ENCODE assay signal across 15 cellular contexts in the genomic region with DNA sequence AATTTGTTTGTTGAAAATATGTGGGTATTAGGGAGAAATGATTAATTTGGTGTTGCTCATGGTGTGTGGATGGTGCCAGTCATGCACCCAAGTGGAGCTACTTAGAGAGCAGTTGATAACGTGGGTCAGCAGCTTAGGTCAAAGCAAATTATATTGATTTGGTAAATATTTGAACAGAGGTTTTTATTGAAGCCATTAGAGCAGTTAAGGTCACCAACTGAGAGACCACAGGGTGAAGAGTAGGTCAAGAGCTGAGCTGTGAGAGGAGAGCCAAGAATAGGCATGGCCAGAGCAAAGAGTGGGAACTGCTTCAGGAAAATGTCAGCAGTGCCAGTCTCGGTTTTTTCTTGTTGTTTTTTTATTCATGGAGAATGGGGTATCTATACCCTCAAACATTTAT.
A peak's percentile ranks its signal among the peaks of the same experiment; 100 is the strongest.
DNase-seq lines count a peak whose midpoint lies in the region; ATAC-seq and TF ChIP-seq lines count a peak whose summit lies in the region.
"Had no signal": no experiment of that assay in that cellular context is flagged by ENCODE, and none has a peak within 500 bp of the region (broad histone marks: within the 10 kb centered on the region; RNA-seq: fewer than 3 reads in every experiment).

No MANE protein-coding gene starts in this region.

- CTCF ChIA-PET in mammary epithelial cell (lab: Charles Lee; ENCODE audit: low non-redundant PET) = no interaction called here

- peaks cover 0 to 6% of the 10 kb centered on the region in 2 donors for H3K27me3 ChIP-seq in right lobe of liver
- no peaks in the 10 kb centered on the region for H3K27me3 ChIP-seq in mammary epithelial cell (ENCODE audit: insufficient read depth, low read length)
- H3K27me3 ChIP-seq in WERI-Rb-1 (ENCODE audit: insufficient read depth, low read depth, severe bottlenecking) = no peaks in the 10 kb centered on the region
- H3K27me3 ChIP-seq: MG63 had no signal

- H3K79me2 ChIP-seq in mammary epithelial cell (ENCODE audit: insufficient read depth, low read length) = no peaks in the 10 kb centered on the region

- no peak overlapping the region for H3K9ac ChIP-seq in mammary epithelial cell (ENCODE audit: insufficient read depth, low read length)
- H3K9ac ChIP-seq: KMS-11 had no signal

- no peak for TF ChIP-seq CTCF in right lobe of liver (IDR thresholded peaks at IDR 0.05)
- TF ChIP-seq CTCF in mammary epithelial cell (conservative IDR thresholded peaks at IDR 0.05 in 1 of 2, IDR thresholded peaks at IDR 0.05 in 1 of 2; ENCODE audit: extremely low read depth in 1 of 2, insufficient read depth in 1 of 2, low read depth in 1 of 2, low read length in 2 of 2) = no peak
- TF ChIP-seq CTCF in WERI-Rb-1 (IDR thresholded peaks at IDR 0.05; ENCODE audit: low read depth, low read length) = no peak

- no peak overlapping the region for H3K4me2 ChIP-seq in mammary epithelial cell (ENCODE audit: insufficient read depth, low read depth, low read length)
- H3K4me2 ChIP-seq: KMS-11 had no signal

- in situ Hi-C loops in mammary epithelial cell (cut with MboI; ENCODE audit: low sequenced_read_pairs in 2 of 2) = no loop called here

- WGBS in right lobe of liver (ENCODE audit: insufficient coverage, low coverage, low lambda C conversion rate, missing lambda C conversion rate) = 6% methylated on average over 2 of the region's 2 CpGs
- 12% methylated on average over 2 of the region's 2 CpGs for WGBS in mammary epithelial cell (ENCODE audit: low coverage, missing lambda C conversion rate)

- H4K20me1 ChIP-seq in mammary epithelial cell (ENCODE audit: insufficient read depth, low read length) = no peaks in the 10 kb centered on the region

- TF ChIP-seq POLR2A in right lobe of liver (IDR thresholded peaks at IDR 0.05) = no peak

- H3K36me3 ChIP-seq in right lobe of liver (no peaks in the 10 kb centered on the region), mammary epithelial cell (ENCODE audit: insufficient read depth, low read length) (no peaks in the 10 kb centered on the region), WERI-Rb-1 (no peaks in the 10 kb centered on the region)
- H3K36me3 ChIP-seq: MG63 had no signal

- dilution Hi-C loops in mammary epithelial cell (cut with HindIII; ENCODE audit: low sequenced_read_pairs) = no loop called here

- no peak overlapping the region for H3K4me3 ChIP-seq in right lobe of liver
- H3K4me3 ChIP-seq in mammary epithelial cell (replicated peaks in 1 of 3; ENCODE audit: insufficient read depth in 1 of 3, low read depth in 2 of 3, low read length in 3 of 3) = no peak overlapping the region
- H3K4me3 ChIP-seq in WERI-Rb-1 (ENCODE audit: low read depth, low read length) = no peak overlapping the region
- H3K4me3 ChIP-seq: MG63 had no signal

- peak; percentile 57 for DNase-seq in HuH-7 (ENCODE audit: low spot score)
- DNase-seq in NCI-H1417 (lab: John Stamatoyannopoulos, UW) = peak in 2 of 3 experiments; percentile 29 to 80
- DNase-seq in SHP77 treated with DMSO at 0.1 percent for 48 hours (lab: John Stamatoyannopoulos, UW) = peak; percentile 54
- DNase-seq in right lobe of liver = no peak
- DNase-seq in mammary epithelial cell = no peak
- DNase-seq in WERI-Rb-1 = no peak
- DNase-seq: Calu3; CD4-positive, alpha-beta T cell; HFFc6; MG63; NCI-H2081 treated with DMSO at 0.1 percent for 48 hours; NCI-H82 had no signal

- H3K27ac ChIP-seq in right lobe of liver (no peak overlapping the region), mammary epithelial cell (ENCODE audit: insufficient read depth, low read depth, low read length) (no peak overlapping the region), WERI-Rb-1 (no peak overlapping the region)
- H3K27ac ChIP-seq: HL-60, KMS-11 had no signal

- ATAC-seq in right lobe of liver = peak; percentile 96 to 99 (median 99)
- ATAC-seq in GM21515 (IDR thresholded peaks at IDR 0.05; ENCODE audit: unreplicated experiment) = no peak

- intact Hi-C loops in right lobe of liver (cut with DNase I) (no loop called here), mammary epithelial cell (cut with micrococcal nuclease) (no loop called here)

- peaks cover 0 to 8% (median 1%) of the 10 kb centered on the region in 4 donors for H3K4me1 ChIP-seq in right lobe of liver
- no peaks in the 10 kb centered on the region for H3K4me1 ChIP-seq in mammary epithelial cell (ENCODE audit: insufficient read depth, low read length)

- no TSS peak for BruUV-seq in mammary epithelial cell (replicated peaks; lab: Mats Ljungman, UMichigan)

- H2AFZ ChIP-seq in mammary epithelial cell (ENCODE audit: low read depth, low read length) = no peak overlapping the region

- H3K9me3 ChIP-seq in right lobe of liver (no peaks in the 10 kb centered on the region), mammary epithelial cell (replicated peaks; ENCODE audit: insufficient read depth, low read length) (no peaks in the 10 kb centered on the region), WERI-Rb-1 (ENCODE audit: severe bottlenecking) (no peaks in the 10 kb centered on the region)
- H3K9me3 ChIP-seq: MG63 had no signal

Comparison
In these comparisons a context has a peak if more than half of its experiments do, and no peak if none do; other contexts are left out.
1. DNase-seq: peak in HuH-7 (single experiment), NCI-H1417 (2 of 3) and SHP77 treated with DMSO at 0.1 percent for 48 hours (single experiment); none in right lobe of liver (0 of 3), mammary epithelial cell (single experiment) and WERI-Rb-1 (single experiment).